Comparison of ENCODE assay signal across 8 cellular contexts in genomic region chr4:2468464-2469191, GRCh38. TPM values are rescaled to one million over a fixed set of nuclear protein-coding genes. Genes with fewer than 3 reads are reported as not detected.
DNase-seq lines count a peak whose midpoint lies in the region; ATAC-seq and TF ChIP-seq lines count a peak whose summit lies in the region.

Gene RNF4, plus strand, starts transcription at chr4:2469106. Its CDS starts 21,388 bp downstream, at chr4:2490494.

- peak within 1 kb of the TSS; percentile 93 for H3K4me3 Mint-ChIP-seq in activated CD8-positive, alpha-beta memory T cell treated with anti-CD3 and anti-CD28 coated beads, Interleukin-2, amount 10 ng/mL, durations not matched to agents 7 days and 5 days
- peak within 1 kb of the TSS; percentile 96 for H3K4me3 Mint-ChIP-seq in endodermal cell

- DNase-seq in COR-L47 (lab: John Stamatoyannopoulos, UW) (peak; percentile 94), HUDEP-2 (lab: John Stamatoyannopoulos, UW; ENCODE audit: unreplicated experiment in 76 of 76) (peak in 75 of 76 experiments; percentile 54 to 97 (median 93)), NT2/D1 (ENCODE audit: low read depth, low spot score) (peak; percentile 94), endodermal cell (peak; percentile 97), mesenteric fat pad (ENCODE audit: low spot score) (peak; percentile 98)
- peak; percentile 98 for DNase-seq in activated CD8-positive, alpha-beta memory T cell treated with anti-CD3 and anti-CD28 coated beads, Interleukin-2, amount 10 ng/mL, durations not matched to agents 7 days and 5 days
- peak; percentile 78 for DNase-seq in stimulated activated CD8-positive, alpha-beta memory T cell treated with anti-CD3 and anti-CD28 coated beads, Interleukin-15, amount 100 ng/mL, for 24 hours (ENCODE audit: low read depth)

- H3K27ac ChIP-seq in endodermal cell (ENCODE audit: low read depth, low read length): peak within 1 kb of the TSS; percentile 92

- H3K27me3 ChIP-seq in NT2/D1 (ENCODE audit: insufficient read depth, insufficient read length): peaks cover 4% of the 10 kb centered on the region
- peaks cover 1% of the 10 kb centered on the region for H3K27me3 ChIP-seq in endodermal cell (ENCODE audit: control insufficient read depth, insufficient read depth, low read length, poor library complexity, severe bottlenecking)

- TF ChIP-seq CTCF in endodermal cell (conservative IDR thresholded peaks at IDR 0.05): no peak

- H3K36me3 Mint-ChIP-seq in activated CD8-positive, alpha-beta memory T cell treated with anti-CD3 and anti-CD28 coated beads, Interleukin-2, amount 10 ng/mL, durations not matched to agents 7 days and 5 days: peaks cover 43% of the 10 kb centered on the region
- H3K36me3 Mint-ChIP-seq in endodermal cell (ENCODE audit: low read depth): peaks cover 39% of the 10 kb centered on the region

- peak within 1 kb of the TSS; percentile 98 for H3K4me3 ChIP-seq in NT2/D1 (ENCODE audit: insufficient read length, low read depth)
- H3K4me3 ChIP-seq in endodermal cell (ENCODE audit: low read length): peak within 1 kb of the TSS; percentile 86

- H3K36me3 ChIP-seq in NT2/D1 (ENCODE audit: insufficient read depth, insufficient read length, low read length): peaks cover 50% of the 10 kb centered on the region
- H3K36me3 ChIP-seq in endodermal cell (ENCODE audit: control insufficient read depth, insufficient read depth, low read length): peaks cover 30% of the 10 kb centered on the region

- no peaks in the 10 kb centered on the region for H3K4me1 ChIP-seq in NT2/D1 (ENCODE audit: insufficient read depth, insufficient read length)
- no peaks in the 10 kb centered on the region for H3K4me1 ChIP-seq in endodermal cell (ENCODE audit: control insufficient read depth, insufficient read depth, low read length)

- H3K4me1 Mint-ChIP-seq in activated CD8-positive, alpha-beta memory T cell treated with anti-CD3 and anti-CD28 coated beads, Interleukin-2, amount 10 ng/mL, durations not matched to agents 7 days and 5 days: peaks cover 46% of the 10 kb centered on the region
- peaks cover 13% of the 10 kb centered on the region for H3K4me1 Mint-ChIP-seq in endodermal cell

- H3K9ac ChIP-seq in NT2/D1 (ENCODE audit: insufficient read length, low read depth) (peak within 1 kb of the TSS; percentile 100), endodermal cell (ENCODE audit: extremely low read depth, low read length, poor library complexity, severe bottlenecking) (peak within 1 kb of the TSS; percentile 84)

- ATAC-seq in GM21381 (IDR thresholded peaks at IDR 0.05; ENCODE audit: unreplicated experiment): peak; percentile 73
- peak; percentile 85 for ATAC-seq in activated CD8-positive, alpha-beta memory T cell treated with anti-CD3 and anti-CD28 coated beads, Interleukin-2, amount 10 ng/mL, durations not matched to agents 7 days and 5 days

- peak within 1 kb of the TSS; percentile 98 for H3K27ac Mint-ChIP-seq in activated CD8-positive, alpha-beta memory T cell treated with anti-CD3 and anti-CD28 coated beads, Interleukin-2, amount 10 ng/mL, durations not matched to agents 7 days and 5 days
- peak within 1 kb of the TSS; percentile 99 for H3K27ac Mint-ChIP-seq in endodermal cell

- H3K9me3 ChIP-seq in NT2/D1 (ENCODE audit: insufficient read depth, low read length) (peaks cover 5% of the 10 kb centered on the region; the same call in 1 of the 2 replicates), endodermal cell (ENCODE audit: control insufficient read depth, low read length) (peaks cover 26% of the 10 kb centered on the region)

- CTCF ChIA-PET in activated CD8-positive, alpha-beta memory T cell treated with anti-CD3 and anti-CD28 coated beads, Interleukin-2, amount 10 ng/mL, durations not matched to agents 7 days and 5 days (lab: Charles Lee): interaction anchor here (0.7 to 2.2 kb wide), 17 partner anchors 12 to 248 kb away, joined by 3 to 14 read pairs (median 4); partner anchors contain the start of genes CFAP99, FAM193A, HAUS3 and POLN

- H3K9me3 Mint-ChIP-seq in activated CD8-positive, alpha-beta memory T cell treated with anti-CD3 and anti-CD28 coated beads, Interleukin-2, amount 10 ng/mL, durations not matched to agents 7 days and 5 days (ENCODE audit: low read depth): no peaks in the 10 kb centered on the region
- peaks cover 2% of the 10 kb centered on the region for H3K9me3 Mint-ChIP-seq in endodermal cell

- no peaks in the 10 kb centered on the region for H3K27me3 Mint-ChIP-seq in activated CD8-positive, alpha-beta memory T cell treated with anti-CD3 and anti-CD28 coated beads, Interleukin-2, amount 10 ng/mL, durations not matched to agents 7 days and 5 days
- peaks cover 3% of the 10 kb centered on the region for H3K27me3 Mint-ChIP-seq in endodermal cell (ENCODE audit: insufficient read depth)

- 0% methylated on average over 8 to 73 of the region's 73 CpGs for WGBS in endodermal cell (ENCODE audit: insufficient coverage in 1 of 2, insufficient read length in 1 of 2), 2 experiments

RNA-seq across cellular contexts. Expression of gene RNF4, which starts in this region (rescaled TPM):
- 100 to 1,000 TPM; 108 to 116 TPM for total RNA-seq in activated CD8-positive, alpha-beta memory T cell treated with anti-CD3 and anti-CD28 coated beads, Interleukin-2, amount 10 ng/mL, durations not matched to agents 7 days and 5 days
- total RNA-seq in endodermal cell: 10 to 100 TPM; 73.2 to 93.6 TPM
- polyA plus RNA-seq in endodermal cell (2013, experiment 1 of 2): 68.6 TPM
- polyA plus RNA-seq in endodermal cell (2013, experiment 2 of 2): 67.6 TPM
- total RNA-seq in mesenteric fat pad: 48.6 TPM

Comparison
In these comparisons a context has a peak if more than half of its experiments do, and no peak if none do; other contexts are left out.
1. Peak in every context shown above with its lines: DNase-seq, ATAC-seq, H3K4me3 ChIP-seq and H3K27ac ChIP-seq.